25 cellular contexts compared by ENCODE assay signal in genomic region chr12:130286741-130287140, GRCh38.
"Had no signal": no experiment of that assay in that cellular context is flagged by ENCODE, and none has a peak within 500 bp of the region (broad histone marks: within the 10 kb centered on the region; RNA-seq: fewer than 3 reads in every experiment).

No MANE protein-coding gene starts in this region.

- H3K27me3 ChIP-seq: colonic mucosa, hepatocyte, right atrium auricular region, thyroid gland had no signal

- H3K36me3 ChIP-seq: colonic mucosa, gastroesophageal sphincter, heart left ventricle, left lung, neural progenitor cell, right atrium auricular region, thyroid gland had no signal

- ATAC-seq: esophagus mucosa; gastroesophageal sphincter; heart left ventricle; left lung; naive thymus-derived CD4-positive, alpha-beta T cell; sciatic nerve; stimulated activated naive CD8-positive, alpha-beta T cell treated with anti-CD3 and anti-CD28 coated beads, Interleukin-15, amount 100 ng/mL, for 72 hours had no signal

- H3K27ac ChIP-seq: colonic mucosa, epithelial cell of prostate, gastroesophageal sphincter, heart left ventricle, hepatocyte, left lung, neural progenitor cell, parathyroid adenoma, right atrium auricular region, thyroid gland had no signal

- H3K4me3 ChIP-seq: colonic mucosa, gastroesophageal sphincter, heart left ventricle, hepatocyte, left lung, neural progenitor cell, right atrium auricular region, smooth muscle cell, thyroid gland had no signal

- H3K9me3 ChIP-seq: colonic mucosa, thyroid gland had no signal

- DNase-seq: colonic mucosa; effector CD8-positive, alpha-beta T cell; foreskin fibroblast; heart left ventricle; kidney; left lung; mesenchymal stem cell; naive thymus-derived CD4-positive, alpha-beta T cell; stimulated activated CD4-positive, alpha-beta T cell treated with anti-CD3 and anti-CD28 coated beads, Interleukin-12 subunit alpha, Interleukin-12 subunit beta, amount 100 ng/mL, for 4 hours; stimulated activated CD4-positive, alpha-beta T cell treated with anti-CD3 and anti-CD28 coated beads, Interleukin-1b, Interleukin-23, amount 100 ng/mL, for 48 hours; stimulated activated CD4-positive, alpha-beta T cell treated with anti-CD3 and anti-CD28 coated beads, Interleukin-4, amount 100 ng/mL, for 1 hour; stimulated activated CD8-positive, alpha-beta memory T cell treated with anti-CD3 and anti-CD28 coated beads, Interleukin-4, amount 100 ng/mL, for 48 hours; stimulated activated naive CD4-positive, alpha-beta T cell; stimulated activated naive CD8-positive, alpha-beta T cell treated with anti-CD3 and anti-CD28 coated beads, Interleukin-15, amount 100 ng/mL, for 72 hours; thyroid gland; trophoblast cell had no signal
